Comparison of ENCODE assay signal across 15 cellular contexts in the genomic region with DNA sequence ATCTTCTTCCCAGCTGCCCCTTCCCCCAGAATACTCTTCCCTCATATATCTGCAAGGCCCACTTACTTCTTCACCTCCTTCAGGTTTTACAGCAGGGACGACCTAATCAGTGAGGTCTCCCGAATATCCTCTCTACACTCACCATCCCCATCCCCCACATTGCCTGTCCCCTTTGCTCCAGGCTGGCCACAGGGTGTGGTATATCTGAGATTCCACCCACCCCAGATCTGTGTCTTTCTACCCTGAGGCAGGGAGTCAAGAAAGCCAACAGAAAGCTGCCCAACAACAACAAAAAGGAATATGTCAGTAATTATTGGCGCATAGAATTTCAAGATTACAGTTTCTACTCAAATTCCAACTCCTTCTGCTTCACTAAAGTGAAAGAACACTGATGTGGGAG. TPM values are rescaled to one million over a fixed set of nuclear protein-coding genes. Genes with fewer than 3 reads are reported as not detected.
"Had no signal": no experiment of that assay in that cellular context is flagged by ENCODE, and none has a peak within 500 bp of the region (broad histone marks: within the 10 kb centered on the region; RNA-seq: fewer than 3 reads in every experiment).

No MANE protein-coding gene starts in this region.

- DNase-seq: activated CD4-positive, alpha-beta T cell treated with anti-CD3 and anti-CD28 coated beads for 48 hours; activated naive CD4-positive, alpha-beta T cell treated with anti-CD3 and anti-CD28 coated beads, Interleukin-2, amount 10 ng/mL, durations not matched to agents 7 days and 5 days; amniotic stem cell; foreskin keratinocyte; immature natural killer cell; left cardiac atrium; lower lobe of right lung; mucosa of descending colon; natural killer cell; ovary; thyroid gland had no signal

- H3K27me3 ChIP-seq: ovary, thyroid gland had no signal

- H3K36me3 ChIP-seq: lower lobe of right lung, ovary, thyroid gland had no signal

- H3K4me3 ChIP-seq: lower lobe of right lung, mucosa of descending colon, ovary, thyroid gland had no signal

- H3K27ac ChIP-seq: foreskin keratinocyte, lower lobe of right lung, ovary, thyroid gland had no signal

- ATAC-seq: esophagus mucosa, foreskin keratinocyte, left cardiac atrium, lower lobe of right lung, mucosa of descending colon, natural killer cell, WTC11 had no signal

- H3K9me3 ChIP-seq: lower lobe of right lung, mucosa of descending colon, ovary, thyroid gland had no signal

- H3K4me1 ChIP-seq: foreskin keratinocyte, lower lobe of right lung, thyroid gland had no signal

RNA-seq across cellular contexts. Expression of gene OPRD1, which starts 30.0 kb away (rescaled TPM):
- total RNA-seq: dermis microvascular lymphatic vessel endothelial cell, esophagus mucosa, foreskin keratinocyte, left cardiac atrium, lower lobe of right lung, natural killer cell, renal cortical epithelial cell had no signal
- polyA plus RNA-seq: foreskin keratinocyte, ovary had no signal
